In the genomic region with DNA sequence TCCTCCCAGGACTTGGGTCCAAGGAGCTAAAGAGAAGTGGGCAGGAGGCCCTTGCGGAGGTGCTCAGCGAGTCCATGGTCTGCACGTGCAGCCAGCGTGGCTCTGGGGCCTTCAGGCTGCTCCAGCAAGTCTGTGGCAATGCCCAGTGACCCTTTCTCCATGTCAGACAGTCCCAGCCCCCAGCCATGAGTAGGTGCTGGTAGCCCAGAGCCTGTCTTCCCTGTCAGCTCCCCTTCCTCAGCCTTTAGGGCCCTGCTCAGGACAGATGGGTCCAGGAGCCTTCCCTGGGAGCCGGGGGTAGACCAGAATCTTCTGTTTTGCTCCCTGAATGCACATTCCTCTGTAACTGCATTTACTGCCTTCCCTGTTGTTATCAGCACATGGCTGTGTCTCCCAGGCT, we compare ENCODE assay signal across 13 cellular contexts.
A peak's percentile ranks its signal among the peaks of the same experiment; 100 is the strongest.
DNase-seq lines count a peak whose midpoint lies in the region; ATAC-seq and TF ChIP-seq lines count a peak whose summit lies in the region.
"Had no signal": no experiment of that assay in that cellular context is flagged by ENCODE, and none has a peak within 500 bp of the region (broad histone marks: within the 10 kb centered on the region; RNA-seq: fewer than 3 reads in every experiment).

No MANE protein-coding gene starts in this region.

- H3K27ac ChIP-seq in DND-41 (ENCODE audit: low read length) = no peak overlapping the region
- H3K27ac ChIP-seq in lung (ENCODE audit: low read depth in 1 of 2, low read length in 1 of 2) = no peak overlapping the region
- H3K27ac ChIP-seq: BLaER1 treated with 17β-estradiol and CSF1 and Interleukin-3, amounts not matched to agents 10 nM and 100 nM had no signal

- H3K4me1 ChIP-seq in DND-41 (ENCODE audit: insufficient read depth, low read length) (peaks cover 15% of the 10 kb centered on the region), lung (ENCODE audit: control insufficient read depth in 2 of 2, insufficient read depth in 2 of 2, low read length in 2 of 2) (no peaks in the 10 kb centered on the region)

- H3K36me3 Mint-ChIP-seq in activated naive CD4-positive, alpha-beta T cell treated with anti-CD3 and anti-CD28 coated beads for 36 hours (ENCODE audit: low read depth) = no peaks in the 10 kb centered on the region
- H3K36me3 Mint-ChIP-seq in activated naive CD8-positive, alpha-beta T cell treated with anti-CD3 and anti-CD28 coated beads for 36 hours = no peaks in the 10 kb centered on the region
- H3K36me3 Mint-ChIP-seq: CD4-positive, CD25-positive, alpha-beta regulatory T cell had no signal

- CTCF ChIA-PET in activated naive CD4-positive, alpha-beta T cell treated with anti-CD3 and anti-CD28 coated beads for 36 hours (lab: Charles Lee) = no interaction called here

- intact Hi-C loops in sciatic nerve (cut with DNase I) = no loop called here
- intact Hi-C loops in activated naive CD4-positive, alpha-beta T cell treated with anti-CD3 and anti-CD28 coated beads for 36 hours (cut with micrococcal nuclease) = no loop called here

- H3K4me1 Mint-ChIP-seq in activated naive CD4-positive, alpha-beta T cell treated with anti-CD3 and anti-CD28 coated beads for 36 hours (ENCODE audit: low read depth) = no peaks in the 10 kb centered on the region
- H3K4me1 Mint-ChIP-seq in activated naive CD8-positive, alpha-beta T cell treated with anti-CD3 and anti-CD28 coated beads for 36 hours = no peaks in the 10 kb centered on the region
- H3K4me1 Mint-ChIP-seq: CD4-positive, CD25-positive, alpha-beta regulatory T cell had no signal

- no peak for DNase-seq in DND-41
- peak; percentile 22 for DNase-seq in ecto neural progenitor cell (ENCODE audit: low spot score)
- peak; percentile 17 for DNase-seq in lung (ENCODE audit: low spot score)
- DNase-seq in sciatic nerve (ENCODE audit: low spot score) = peak; percentile 13
- DNase-seq in activated naive CD4-positive, alpha-beta T cell treated with anti-CD3 and anti-CD28 coated beads for 36 hours = no peak
- no peak for DNase-seq in iPS-NIHi11 (ENCODE audit: low spot score)
- no peak for DNase-seq in activated naive CD8-positive, alpha-beta T cell treated with anti-CD3 and anti-CD28 coated beads for 36 hours
- no peak for DNase-seq in activated CD8-positive, alpha-beta memory T cell treated with anti-CD3 and anti-CD28 coated beads, Interleukin-2, amount 50 U/mL, for 48 hours
- DNase-seq: 8988T; ACHN; CD4-positive, CD25-positive, alpha-beta regulatory T cell; DMS53 had no signal

- H3K36me3 ChIP-seq in DND-41 (ENCODE audit: insufficient read depth, low read length) (no peaks in the 10 kb centered on the region), lung (ENCODE audit: control insufficient read depth in 2 of 2, insufficient read depth in 2 of 2, low read length in 2 of 2) (no peaks in the 10 kb centered on the region)
- H3K36me3 ChIP-seq: BLaER1 treated with 17β-estradiol and CSF1 and Interleukin-3, amounts not matched to agents 10 nM and 100 nM had no signal

- H3K4me3 Mint-ChIP-seq in activated naive CD4-positive, alpha-beta T cell treated with anti-CD3 and anti-CD28 coated beads for 36 hours = no peak overlapping the region
- H3K4me3 Mint-ChIP-seq in activated naive CD8-positive, alpha-beta T cell treated with anti-CD3 and anti-CD28 coated beads for 36 hours = no peak overlapping the region
- H3K4me3 Mint-ChIP-seq: CD4-positive, CD25-positive, alpha-beta regulatory T cell had no signal

- H3K27me3 ChIP-seq in DND-41 (ENCODE audit: insufficient read depth, low read length, poor library complexity) = no peaks in the 10 kb centered on the region
- H3K27me3 ChIP-seq in lung (ENCODE audit: control insufficient read depth, insufficient read depth) = no peaks in the 10 kb centered on the region
- H3K27me3 ChIP-seq: BLaER1 treated with 17β-estradiol and CSF1 and Interleukin-3, amounts not matched to agents 10 nM and 100 nM had no signal

- H3K79me2 ChIP-seq in DND-41 (ENCODE audit: insufficient read depth, low read length) = no peaks in the 10 kb centered on the region

- H3K4me2 ChIP-seq in DND-41 (ENCODE audit: insufficient read depth, low read length) = no peak overlapping the region
- H3K4me2 ChIP-seq: BLaER1 treated with 17β-estradiol and CSF1 and Interleukin-3, amounts not matched to agents 10 nM and 100 nM had no signal

- H3K4me3 ChIP-seq in DND-41 (ENCODE audit: low read depth in 1 of 2, low read length in 2 of 2) (no peak overlapping the region), lung (no peak overlapping the region)
- H3K4me3 ChIP-seq: BLaER1 treated with 17β-estradiol and CSF1 and Interleukin-3, amounts not matched to agents 10 nM and 100 nM had no signal

- no peaks in the 10 kb centered on the region for H3K9me3 Mint-ChIP-seq in activated naive CD4-positive, alpha-beta T cell treated with anti-CD3 and anti-CD28 coated beads for 36 hours
- H3K9me3 Mint-ChIP-seq in activated naive CD8-positive, alpha-beta T cell treated with anti-CD3 and anti-CD28 coated beads for 36 hours = no peaks in the 10 kb centered on the region

- no peak overlapping the region for H3K9ac ChIP-seq in DND-41 (ENCODE audit: low read depth, low read length)
- H3K9ac ChIP-seq: BLaER1 treated with 17β-estradiol and CSF1 and Interleukin-3, amounts not matched to agents 10 nM and 100 nM had no signal

- 70 to 77% methylated on average over 5 of the region's 5 CpGs for WGBS in lung, 2 donors

- H2AFZ ChIP-seq in DND-41 (ENCODE audit: low read depth, low read length) = 0 out of 2 replicates have a peak overlapping the region, but pooled peaks have one; percentile 31

- ATAC-seq in DND-41 (ENCODE audit: insufficient read depth, low read depth) (no peak), lung (ENCODE audit: insufficient read depth, low FRiP score) (no peak), sciatic nerve (no peak)

- TF ChIP-seq CTCF in DND-41 (IDR thresholded peaks at IDR 0.05; ENCODE audit: borderline replicate concordance, extremely low read depth, low read length, poor library complexity, severe bottlenecking) (no peak), lung (IDR thresholded peaks at IDR 0.05; ENCODE audit: control extremely low read depth, extremely low read depth) (no peak)

- H3K9me3 ChIP-seq in DND-41 (ENCODE audit: insufficient read depth, low read length, severe bottlenecking) (no peaks in the 10 kb centered on the region), lung (ENCODE audit: control insufficient read depth in 2 of 2, insufficient read depth in 1 of 2, low read length in 1 of 2) (peaks cover 0 to 8% of the 10 kb centered on the region in 2 donors)
- H3K9me3 ChIP-seq: BLaER1 treated with 17β-estradiol and CSF1 and Interleukin-3, amounts not matched to agents 10 nM and 100 nM had no signal

- H3K27ac Mint-ChIP-seq in activated naive CD4-positive, alpha-beta T cell treated with anti-CD3 and anti-CD28 coated beads for 36 hours = no peak overlapping the region
- H3K27ac Mint-ChIP-seq in activated naive CD8-positive, alpha-beta T cell treated with anti-CD3 and anti-CD28 coated beads for 36 hours = no peak overlapping the region
- H3K27ac Mint-ChIP-seq: CD4-positive, CD25-positive, alpha-beta regulatory T cell had no signal

- no peaks in the 10 kb centered on the region for H3K27me3 Mint-ChIP-seq in activated naive CD4-positive, alpha-beta T cell treated with anti-CD3 and anti-CD28 coated beads for 36 hours (ENCODE audit: low read depth)
- no peaks in the 10 kb centered on the region for H3K27me3 Mint-ChIP-seq in activated naive CD8-positive, alpha-beta T cell treated with anti-CD3 and anti-CD28 coated beads for 36 hours
- H3K27me3 Mint-ChIP-seq: CD4-positive, CD25-positive, alpha-beta regulatory T cell had no signal

- no peaks in the 10 kb centered on the region for H4K20me1 ChIP-seq in DND-41 (ENCODE audit: insufficient read depth, low read length)
- H4K20me1 ChIP-seq: BLaER1 treated with 17β-estradiol and CSF1 and Interleukin-3, amounts not matched to agents 10 nM and 100 nM had no signal

Comparison
In these comparisons a context has a peak if more than half of its experiments do, and no peak if none do; other contexts are left out.
1. DNase-seq: peak in ecto neural progenitor cell (single experiment), lung (single experiment) and sciatic nerve (single experiment); none in DND-41 (single experiment), activated naive CD4-positive, alpha-beta T cell treated with anti-CD3 and anti-CD28 coated beads for 36 hours (single experiment), iPS-NIHi11 (single experiment), activated naive CD8-positive, alpha-beta T cell treated with anti-CD3 and anti-CD28 coated beads for 36 hours (single experiment) and activated CD8-positive, alpha-beta memory T cell treated with anti-CD3 and anti-CD28 coated beads, Interleukin-2, amount 50 U/mL, for 48 hours (single experiment).